8 cellular contexts compared by ENCODE assay signal in the genomic region with DNA sequence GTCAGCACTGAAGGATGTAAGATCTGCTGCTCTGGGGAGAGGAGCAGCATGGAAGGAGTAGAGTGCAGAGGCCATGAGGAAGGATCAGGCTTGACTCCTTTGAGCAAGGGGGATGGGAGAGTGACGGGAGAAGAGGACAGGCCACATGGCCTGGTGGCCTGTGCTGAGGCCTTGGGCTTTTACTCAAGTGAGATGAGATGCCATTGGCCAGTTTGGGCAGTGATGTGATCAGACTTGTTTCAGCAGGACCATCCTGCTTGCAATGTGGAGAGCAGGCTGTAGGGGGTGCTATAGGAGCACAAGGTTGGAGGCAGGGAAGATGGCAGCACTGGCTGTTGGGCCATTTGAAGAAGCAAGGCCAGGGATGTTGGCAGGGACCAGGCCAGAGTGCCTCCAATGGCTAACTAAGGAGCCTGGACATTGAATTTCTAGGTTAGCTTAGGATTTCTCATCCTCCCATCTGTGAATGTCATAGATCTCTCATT. TPM values are rescaled to one million over a fixed set of nuclear protein-coding genes. Genes with fewer than 3 reads are reported as not detected.
DNase-seq lines count a peak whose midpoint lies in the region; ATAC-seq and TF ChIP-seq lines count a peak whose summit lies in the region.

No MANE protein-coding gene starts in this region.

- H3K4me3 ChIP-seq in KMS-11 (IDR thresholded peaks at IDR 0.05; ENCODE audit: insufficient read depth, low read depth, low read length) = no peak overlapping the region
- H3K4me3 ChIP-seq in esophagus muscularis mucosa = no peak overlapping the region

- POLR2A ChIA-PET in activated CD4-positive, alpha-beta T cell treated with anti-CD3 and anti-CD28 coated beads, Interleukin-2, amount 10 ng/mL, durations not matched to agents 7 days and 5 days (lab: Charles Lee) = no interaction called here

- intact Hi-C loops in esophagus muscularis mucosa (cut with DNase I) = loop anchor here (10.0 kb wide), 1 partner anchor 179 kb away; the partner anchor contains the start of gene RAD51AP1

- H3K4me3 Mint-ChIP-seq in activated CD4-positive, alpha-beta T cell treated with anti-CD3 and anti-CD28 coated beads, Interleukin-2, amount 10 ng/mL, durations not matched to agents 7 days and 5 days = no peak overlapping the region

- no peaks in the 10 kb centered on the region for H3K36me3 ChIP-seq in KMS-11 (ENCODE audit: insufficient read depth)
- H3K36me3 ChIP-seq in esophagus muscularis mucosa = peaks cover 0 to 29% (median 25%) of the 10 kb centered on the region in 4 donors

- no peaks in the 10 kb centered on the region for H3K79me2 ChIP-seq in KMS-11 (ENCODE audit: insufficient read depth, low read depth)

- H4K20me1 ChIP-seq in KMS-11 (ENCODE audit: insufficient read depth) = no peaks in the 10 kb centered on the region

- no peak overlapping the region for H3K27ac Mint-ChIP-seq in activated CD4-positive, alpha-beta T cell treated with anti-CD3 and anti-CD28 coated beads, Interleukin-2, amount 10 ng/mL, durations not matched to agents 7 days and 5 days

- H3K27me3 ChIP-seq in KMS-11 (ENCODE audit: insufficient read depth, low read depth) (no peaks in the 10 kb centered on the region), esophagus muscularis mucosa (no peaks in the 10 kb centered on the region)

- no peak overlapping the region for H2AFZ ChIP-seq in KMS-11 (ENCODE audit: low read depth)

- CTCF ChIA-PET in activated CD4-positive, alpha-beta T cell treated with anti-CD3 and anti-CD28 coated beads, Interleukin-2, amount 10 ng/mL, durations not matched to agents 7 days and 5 days (lab: Charles Lee) = no interaction called here

- H3K9me3 ChIP-seq in esophagus muscularis mucosa = peaks cover 0 to 9% (median 0%) of the 10 kb centered on the region in 4 donors

- no peaks in the 10 kb centered on the region for H3K9me3 Mint-ChIP-seq in activated CD4-positive, alpha-beta T cell treated with anti-CD3 and anti-CD28 coated beads, Interleukin-2, amount 10 ng/mL, durations not matched to agents 7 days and 5 days

- no peak for TF ChIP-seq POLR2A in esophagus muscularis mucosa (IDR thresholded peaks at IDR 0.05; ENCODE audit: low read depth)

- peaks cover 9% of the 10 kb centered on the region for H3K4me1 Mint-ChIP-seq in activated CD4-positive, alpha-beta T cell treated with anti-CD3 and anti-CD28 coated beads, Interleukin-2, amount 10 ng/mL, durations not matched to agents 7 days and 5 days

- peaks cover 11% of the 10 kb centered on the region for H3K36me3 Mint-ChIP-seq in activated CD4-positive, alpha-beta T cell treated with anti-CD3 and anti-CD28 coated beads, Interleukin-2, amount 10 ng/mL, durations not matched to agents 7 days and 5 days (ENCODE audit: low read depth)

- H3K9ac ChIP-seq in KMS-11 = no peak overlapping the region

- WGBS in esophagus muscularis mucosa = 100% methylated on average over 1 of the region's 1 CpG

- DNase-seq in DMS53 treated with DMSO at 0.1 percent for 48 hours (lab: John Stamatoyannopoulos, UW; ENCODE audit: unreplicated experiment) = peak; percentile 89
- peak; percentile 63 for DNase-seq in activated CD4-positive, alpha-beta T cell treated with anti-CD3 and anti-CD28 coated beads, Interleukin-2, amount 10 ng/mL, durations not matched to agents 7 days and 5 days
- DNase-seq in esophagus muscularis mucosa (ENCODE audit: extremely low spot score) = no peak
- DNase-seq in stimulated activated CD4-positive, alpha-beta T cell treated with anti-CD3 and anti-CD28 coated beads, Interleukin-12 subunit alpha, Interleukin-12 subunit beta, amount 100 ng/mL, for 4 hours = peak; percentile 35
- no peak for DNase-seq in GF-D8 (lab: John Stamatoyannopoulos, UW)

- H3K4me1 ChIP-seq in KMS-11 (ENCODE audit: low read depth, poor library complexity, severe bottlenecking) (no peaks in the 10 kb centered on the region), esophagus muscularis mucosa (peaks cover 0 to 3% (median 0%) of the 10 kb centered on the region in 4 donors)

- peaks cover 3% of the 10 kb centered on the region for H3K27me3 Mint-ChIP-seq in activated CD4-positive, alpha-beta T cell treated with anti-CD3 and anti-CD28 coated beads, Interleukin-2, amount 10 ng/mL, durations not matched to agents 7 days and 5 days

- no peak overlapping the region for H3K4me2 ChIP-seq in KMS-11

- no peak for ATAC-seq in HG02884 (IDR thresholded peaks at IDR 0.05; ENCODE audit: unreplicated experiment)
- ATAC-seq in HG02970 (IDR thresholded peaks at IDR 0.05; ENCODE audit: low FRiP score, unreplicated experiment) = no peak

- TF ChIP-seq CTCF in KMS-11 (conservative IDR thresholded peaks at IDR 0.05; ENCODE audit: low read depth, low read length) = peak; percentile 56
- peak in 2 of 3 experiments; percentile 25 to 44 for TF ChIP-seq CTCF in esophagus muscularis mucosa (IDR thresholded peaks at IDR 0.05)

- no peak for TF ChIP-seq EP300 in esophagus muscularis mucosa (IDR thresholded peaks at IDR 0.05)

- H3K27ac ChIP-seq in KMS-11 (no peak overlapping the region), esophagus muscularis mucosa (replicated peaks in 1 of 4) (no peak overlapping the region)

RNA-seq across cellular contexts. Expression of gene FGF23, which starts 23.6 kb away (rescaled TPM):
- total RNA-seq in activated CD4-positive, alpha-beta T cell treated with anti-CD3 and anti-CD28 coated beads, Interleukin-2, amount 10 ng/mL, durations not matched to agents 7 days and 5 days = not detected
- total RNA-seq in esophagus muscularis mucosa = not detected

RNA-seq across cellular contexts. Expression of gene TIGAR, which starts 34.9 kb away (rescaled TPM):
- total RNA-seq in activated CD4-positive, alpha-beta T cell treated with anti-CD3 and anti-CD28 coated beads, Interleukin-2, amount 10 ng/mL, durations not matched to agents 7 days and 5 days = 10 to 100 TPM; 11.0 to 14.4 TPM
- 1 to 10 TPM; 6.6 to 7.6 (median 7.4) TPM for total RNA-seq in esophagus muscularis mucosa

Comparison
In these comparisons a context has a peak if more than half of its experiments do, and no peak if none do; other contexts are left out.
1. DNase-seq: peak in DMS53 treated with DMSO at 0.1 percent for 48 hours (single experiment), activated CD4-positive, alpha-beta T cell treated with anti-CD3 and anti-CD28 coated beads, Interleukin-2, amount 10 ng/mL, durations not matched to agents 7 days and 5 days (single experiment) and stimulated activated CD4-positive, alpha-beta T cell treated with anti-CD3 and anti-CD28 coated beads, Interleukin-12 subunit alpha, Interleukin-12 subunit beta, amount 100 ng/mL, for 4 hours (single experiment); none in esophagus muscularis mucosa (single experiment) and GF-D8 (single experiment).